ENCODE assay signal across 17 cellular contexts in the genomic region with DNA sequence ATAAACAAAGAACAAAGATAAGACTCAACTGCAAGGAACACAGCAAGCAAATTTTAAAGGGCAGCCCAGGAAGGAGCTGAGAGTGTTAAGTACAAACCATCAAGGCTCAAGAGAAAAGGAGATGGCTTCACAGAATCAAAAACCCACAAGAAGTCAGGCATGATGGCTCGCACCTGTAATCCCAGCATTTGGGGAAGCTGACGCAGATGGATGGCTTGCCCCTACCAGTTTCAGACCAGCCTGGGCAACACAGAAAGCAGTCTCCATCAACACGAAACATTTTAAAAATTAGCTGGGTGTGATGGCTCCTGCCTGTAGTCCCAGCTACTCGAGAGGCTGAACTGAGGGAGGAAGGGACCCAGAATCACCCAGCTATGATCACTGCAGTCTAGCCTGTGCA. TPM values are rescaled to one million over a fixed set of nuclear protein-coding genes. Genes with fewer than 3 reads are reported as not detected.
DNase-seq lines count a peak whose midpoint lies in the region; ATAC-seq, FAIRE-seq and TF ChIP-seq lines count a peak whose summit lies in the region.
"Had no signal": no experiment of that assay in that cellular context is flagged by ENCODE, and none has a peak within 500 bp of the region (broad histone marks: within the 10 kb centered on the region; RNA-seq: fewer than 3 reads in every experiment).

No MANE protein-coding gene starts in this region.

- H3K4me3 Mint-ChIP-seq in stimulated activated naive CD8-positive, alpha-beta T cell treated with anti-CD3 and anti-CD28 coated beads, Interleukin-15, Interleukin-2, amounts not matched to agents 100 ng/mL and 50 ng/mL, for 24 hours, result no peak overlapping the region
- H3K4me3 Mint-ChIP-seq in mesothelial cell of epicardium (no peak overlapping the region), type B pancreatic cell (peak overlapping the region; percentile 21)
- H3K4me3 Mint-ChIP-seq: activated T-helper 1 cell treated with anti-CD3 and anti-CD28 coated beads, Interleukin-12 subunit alpha, Interleukin-12 subunit beta, Interleukin-2, Interleukin-4 antibody, amounts not matched to agents 30 ng/mL and 10 ng/mL and 1 ng/mL, durations not matched to agents 14 hours and 24 hours and 36 hours had no signal

- intact Hi-C loops in K562 (cut with micrococcal nuclease), result no loop called here

- no peak for TF ChIP-seq CTCF in K562 (IDR thresholded peaks at IDR 0.05 in 2 of 3, conservative IDR thresholded peaks at IDR 0.05 in 1 of 3; ENCODE audit: insufficient read depth in 2 of 3, low read depth in 1 of 3, low read length in 3 of 3)
- no peak for TF ChIP-seq CTCF in mesothelial cell of epicardium (IDR thresholded peaks at IDR 0.05; ENCODE audit: unreplicated experiment)
- no peak for TF ChIP-seq CTCF in type B pancreatic cell (conservative IDR thresholded peaks at IDR 0.05)

- no peak for TF ChIP-seq RAD21 in K562 (CRISPR knock-in tag; conservative IDR thresholded peaks at IDR 0.05 in 1 of 2, IDR thresholded peaks at IDR 0.05 in 1 of 2)

- H3K9me1 ChIP-seq in K562 (ENCODE audit: control insufficient read depth, insufficient read depth, low read length), result peaks cover 6% of the 10 kb centered on the region

- peaks cover 15% of the 10 kb centered on the region; the same call in 2 of the 3 replicates for H3K36me3 ChIP-seq in K562 (ENCODE audit: control insufficient read depth, insufficient read depth, low read length)
- H3K36me3 ChIP-seq: vagina had no signal

- peak overlapping the region in 1 of 2 experiments; percentile 1; a peak in 1 of 4 replicates for H3K9ac ChIP-seq in K562 (ENCODE audit: insufficient read depth in 1 of 2, low read depth in 2 of 2, low read length in 2 of 2)

- H3K36me3 Mint-ChIP-seq in stimulated activated naive CD8-positive, alpha-beta T cell treated with anti-CD3 and anti-CD28 coated beads, Interleukin-15, Interleukin-2, amounts not matched to agents 100 ng/mL and 50 ng/mL, for 24 hours (ENCODE audit: low read depth), result peaks cover 3% of the 10 kb centered on the region
- peaks cover 4% of the 10 kb centered on the region for H3K36me3 Mint-ChIP-seq in mesothelial cell of epicardium
- peaks cover 6% of the 10 kb centered on the region for H3K36me3 Mint-ChIP-seq in type B pancreatic cell

- no peak overlapping the region for H2AFZ ChIP-seq in K562 (ENCODE audit: low read depth, low read length)

- no peaks in the 10 kb centered on the region for H3K9me3 ChIP-seq in K562 (replicated peaks; ENCODE audit: control insufficient read depth, insufficient read depth, low read depth, low read length)
- H3K9me3 ChIP-seq: vagina had no signal

- H3K4me3 ChIP-seq in K562, result no peak overlapping the region
- H3K4me3 ChIP-seq: vagina had no signal

- no peaks in the 10 kb centered on the region for H3K27me3 ChIP-seq in K562 (ENCODE audit: control insufficient read depth in 2 of 2, insufficient read depth in 2 of 2, low read length in 2 of 2)
- H3K27me3 ChIP-seq: vagina had no signal

- ATAC-seq in stimulated activated naive CD8-positive, alpha-beta T cell treated with anti-CD3 and anti-CD28 coated beads, Interleukin-15, Interleukin-2, amounts not matched to agents 100 U/mL and 50 U/mL, for 24 hours, result no peak
- peak; percentile 2; the same call in 2 of the 3 replicates for ATAC-seq in K562

- no peak overlapping the region for H3K27ac ChIP-seq in K562 (ENCODE audit: extremely low read depth, low read depth, low read length)
- H3K27ac ChIP-seq: epithelial cell of prostate, vagina had no signal

- H3K9me3 Mint-ChIP-seq in stimulated activated naive CD8-positive, alpha-beta T cell treated with anti-CD3 and anti-CD28 coated beads, Interleukin-15, Interleukin-2, amounts not matched to agents 100 ng/mL and 50 ng/mL, for 24 hours, result no peaks in the 10 kb centered on the region
- H3K9me3 Mint-ChIP-seq in mesothelial cell of epicardium, result peaks cover 2% of the 10 kb centered on the region
- H3K9me3 Mint-ChIP-seq in type B pancreatic cell, result no peaks in the 10 kb centered on the region
- H3K9me3 Mint-ChIP-seq: activated T-helper 1 cell treated with anti-CD3 and anti-CD28 coated beads, Interleukin-12 subunit alpha, Interleukin-12 subunit beta, Interleukin-2, Interleukin-4 antibody, amounts not matched to agents 30 ng/mL and 10 ng/mL and 1 ng/mL, durations not matched to agents 14 hours and 24 hours and 36 hours had no signal

- 84% methylated on average over 4 of the region's 4 CpGs for WGBS in K562 (ENCODE audit: insufficient coverage, low coverage, missing lambda C conversion rate)

- H3K27ac Mint-ChIP-seq in stimulated activated naive CD8-positive, alpha-beta T cell treated with anti-CD3 and anti-CD28 coated beads, Interleukin-15, Interleukin-2, amounts not matched to agents 100 ng/mL and 50 ng/mL, for 24 hours, result peak overlapping the region; percentile 53
- H3K27ac Mint-ChIP-seq in mesothelial cell of epicardium, result peak overlapping the region; percentile 92
- H3K27ac Mint-ChIP-seq in type B pancreatic cell, result peak overlapping the region; percentile 50
- H3K27ac Mint-ChIP-seq: activated T-helper 1 cell treated with anti-CD3 and anti-CD28 coated beads, Interleukin-12 subunit alpha, Interleukin-12 subunit beta, Interleukin-2, Interleukin-4 antibody, amounts not matched to agents 30 ng/mL and 10 ng/mL and 1 ng/mL, durations not matched to agents 14 hours and 24 hours and 36 hours had no signal

- H3K4me2 ChIP-seq in K562 (ENCODE audit: insufficient read depth, low read length), result no peak overlapping the region

- H3K4me1 Mint-ChIP-seq in stimulated activated naive CD8-positive, alpha-beta T cell treated with anti-CD3 and anti-CD28 coated beads, Interleukin-15, Interleukin-2, amounts not matched to agents 100 ng/mL and 50 ng/mL, for 24 hours (ENCODE audit: low read depth), result peaks cover 75% of the 10 kb centered on the region
- H3K4me1 Mint-ChIP-seq in mesothelial cell of epicardium, result peaks cover 44% of the 10 kb centered on the region
- peaks cover 50% of the 10 kb centered on the region for H3K4me1 Mint-ChIP-seq in type B pancreatic cell (ENCODE audit: unreplicated experiment)

- BruUV-seq in K562 (replicated peaks; lab: Mats Ljungman, UMichigan), result no TSS peak

- POLR2A ChIA-PET in K562 (lab: Yijun Ruan, JAX), result interaction anchor here (0.6 to 45.6 kb wide), 14 partner anchors 6 to 115 kb away, joined by 3 to 1351 read pairs (median 6); a partner anchor contains a TSS

- H3K79me2 ChIP-seq in K562 (ENCODE audit: control insufficient read depth, insufficient read depth, low read length), result peaks cover 97% of the 10 kb centered on the region

- peaks cover 22 to 24% of the 10 kb centered on the region in 2 experiments for H3K4me1 ChIP-seq in K562 (replicated peaks in 1 of 2; ENCODE audit: control insufficient read depth in 2 of 2, insufficient read depth in 2 of 2, low read length in 2 of 2)

- TF ChIP-seq POLR2A in K562 (conservative IDR thresholded peaks at IDR 0.05), result no peak

- no peak for FAIRE-seq in K562 (lab: Jason Lieb, UNC)
- FAIRE-seq: TTC549 had no signal

- no peak for TF ChIP-seq EP300 in K562 (IDR thresholded peaks at IDR 0.05; ENCODE audit: low read length)

- DNase-seq in stimulated activated naive CD8-positive, alpha-beta T cell treated with anti-CD3 and anti-CD28 coated beads, Interleukin-15, Interleukin-2, amounts not matched to agents 100 U/mL and 50 U/mL, for 24 hours, result no peak
- DNase-seq in K562 (ENCODE audit: extremely low read depth in 1 of 4, low spot score in 3 of 4), result no peak
- no peak for DNase-seq in mesothelial cell of epicardium (ENCODE audit: low spot score in 2 of 2, unreplicated experiment in 2 of 2)
- DNase-seq in type B pancreatic cell (ENCODE audit: extremely low spot score, unreplicated experiment), result no peak
- no peak for DNase-seq in effector CD4-positive, alpha-beta T cell
- no peak for DNase-seq in middle frontal gyrus (ENCODE audit: extremely low spot score, low spot score)
- no peak for DNase-seq in NCI-H146 (lab: John Stamatoyannopoulos, UW)
- DNase-seq: activated CD4-positive, alpha-beta T cell treated with anti-CD3 and anti-CD28 coated beads, Interleukin-2, amount 50 U/mL, for 4 hours; amygdala; KG1; NCI-H1417; OCI-M1 had no signal

- CTCF ChIA-PET in K562 (lab: Yijun Ruan, JAX; ENCODE audit: low intra/inter-chr PET ratio), result interaction anchor here (0.6 to 0.7 kb wide), 2 partner anchors 11 to 118 kb away, joined by 3 to 7 read pairs; a partner anchor contains a TSS

- in situ Hi-C loops in K562 (cut with MboI), result no loop called here

- peaks cover 76% of the 10 kb centered on the region for H4K20me1 ChIP-seq in K562 (replicated peaks; ENCODE audit: control insufficient read depth, insufficient read depth, low read length)

- H3K27me3 Mint-ChIP-seq in stimulated activated naive CD8-positive, alpha-beta T cell treated with anti-CD3 and anti-CD28 coated beads, Interleukin-15, Interleukin-2, amounts not matched to agents 100 ng/mL and 50 ng/mL, for 24 hours, result no peaks in the 10 kb centered on the region
- H3K27me3 Mint-ChIP-seq in mesothelial cell of epicardium (ENCODE audit: low read depth), result no peaks in the 10 kb centered on the region
- H3K27me3 Mint-ChIP-seq in type B pancreatic cell, result no peaks in the 10 kb centered on the region

RNA-seq across cellular contexts. Expression of a gene that starts 32.6 kb away (rescaled TPM):
- total RNA-seq in K562 (2011; cell fraction: chromatin; rRNA removed; ENCODE audit: low replicate concordance), result 220 and 305 TPM in 2 replicates
- total RNA-seq in K562 (2011; cell fraction: nucleolus; rRNA removed), result 68.7 and 81.2 TPM in 2 replicates
- total RNA-seq in K562 (2011; cell fraction: nucleoplasm; rRNA removed), result 142 and 210 TPM in 2 replicates
- total RNA-seq in K562 (2014; rRNA removed), result 183 and 249 TPM in 2 replicates
- 319 and 370 TPM in 2 replicates for total RNA-seq in K562 (2014; rRNA removed; fragmentation: Illumina TruSeq; extraction: Trizol)
- 283 and 289 TPM in 2 replicates for total RNA-seq in K562 (2015; rRNA removed; fragmentation: Illumina TruSeq; extraction: Trizol)
- 464 and 475 TPM in 2 replicates for total RNA-seq in K562 (2021)
- polyA plus RNA-seq in K562 (2011; rRNA removed), result 381 and 575 TPM in 2 replicates
- 168 and 240 TPM in 2 replicates for polyA plus RNA-seq in K562 (2011; cell fraction: cytosol; rRNA removed)
- polyA plus RNA-seq in K562 (2011; cell fraction: nucleus; rRNA removed), result 236 and 309 TPM in 2 replicates
- polyA plus RNA-seq in K562 (2012), result 233 and 368 TPM in 2 replicates
- 260 and 350 TPM in 2 replicates for polyA plus RNA-seq in K562 (2014; fragmentation: Illumina TruSeq; extraction: Trizol)
- 10 to 100 TPM; 46.3 to 51.4 TPM for polyA plus RNA-seq in K562 (2014; fragmentation: Nextera tagmentation; extraction: Ambion mirVana)
- polyA plus RNA-seq in K562 (2014; rRNA removed), result 146 and 212 TPM in 2 replicates
- polyA minus RNA-seq in K562 (2011; rRNA and poly(A)+ RNA removed), result 295 and 429 TPM in 2 replicates
- 100 and 114 TPM in 2 replicates for polyA minus RNA-seq in K562 (2011; cell fraction: cytosol; rRNA and poly(A)+ RNA removed)
- polyA minus RNA-seq in K562 (2011; cell fraction: nucleus; rRNA and poly(A)+ RNA removed), result 36.5 and 66.6 TPM in 2 replicates
- total RNA-seq in mesothelial cell of epicardium, result 90.2 to 92.9 TPM (median 90.4 TPM) in 3 replicates
- total RNA-seq in type B pancreatic cell (ENCODE audit: low replicate concordance), result 112 and 130 TPM in 2 replicates
